Comparison of ENCODE assay signal across 30 cellular contexts in the genomic region with DNA sequence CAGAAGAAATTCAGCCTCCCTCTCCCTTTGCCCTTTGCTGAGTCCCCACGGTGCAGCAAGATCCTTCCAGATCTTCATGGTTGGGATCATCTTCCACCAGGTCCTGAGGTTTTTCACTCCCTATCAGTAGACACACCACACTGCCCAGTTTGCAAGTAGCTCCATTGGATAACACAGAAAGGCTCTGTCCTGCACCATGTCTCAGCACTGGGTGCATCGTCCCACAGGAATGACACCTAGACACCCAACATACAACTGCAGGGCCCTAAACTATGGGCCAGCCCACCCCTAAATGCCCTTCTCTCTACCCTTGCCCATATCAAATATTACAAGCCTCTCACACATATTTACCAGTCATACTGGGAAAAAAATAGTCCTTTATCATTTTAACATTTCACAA.
"Had no signal": no experiment of that assay in that cellular context is flagged by ENCODE, and none has a peak within 500 bp of the region (broad histone marks: within the 10 kb centered on the region; RNA-seq: fewer than 3 reads in every experiment).

No MANE protein-coding gene starts in this region.

- H3K4me1 ChIP-seq: breast epithelium, esophagus squamous epithelium, lower lobe of right lung, testis had no signal

- FAIRE-seq: frontal cortex, small intestine, urothelium cell line had no signal

- H3K27ac ChIP-seq: breast epithelium, epithelial cell of prostate, esophagus squamous epithelium, lower lobe of right lung, neutrophil, ovary, testis had no signal

- H3K9me3 Mint-ChIP-seq: activated T-cell treated with anti-CD3 and anti-CD28 coated beads, Interleukin-2, amount 50 U/mL, for 24 hours; nephron; T-helper 2 cell treated with Interferon-gamma antibody and Interleukin-4, amounts not matched to agents 5 μg/mL and 100 μg/mL, for 36 hours had no signal

- H3K4me3 ChIP-seq: breast epithelium, esophagus squamous epithelium, lower lobe of right lung, ovary, testis had no signal

- H3K9me3 ChIP-seq: breast epithelium, esophagus squamous epithelium, lower lobe of right lung, neutrophil, ovary, testis had no signal

- H3K27me3 Mint-ChIP-seq: activated T-cell treated with anti-CD3 and anti-CD28 coated beads, Interleukin-2, amount 50 U/mL, for 24 hours; progenitor cell of endocrine pancreas had no signal

- H3K4me3 Mint-ChIP-seq: activated T-cell treated with anti-CD3 and anti-CD28 coated beads, Interleukin-2, amount 50 U/mL, for 24 hours; nephron; T-helper 2 cell treated with Interferon-gamma antibody and Interleukin-4, amounts not matched to agents 5 μg/mL and 100 μg/mL, for 36 hours had no signal

- H3K36me3 ChIP-seq: breast epithelium, ovary had no signal

- H3K27ac Mint-ChIP-seq: activated T-cell treated with anti-CD3 and anti-CD28 coated beads, Interleukin-2, amount 50 U/mL, for 24 hours; nephron; progenitor cell of endocrine pancreas; T-helper 2 cell treated with Interferon-gamma antibody and Interleukin-4, amounts not matched to agents 5 μg/mL and 100 μg/mL, for 36 hours had no signal

- DNase-seq: activated CD4-positive, alpha-beta T cell treated with anti-CD3 and anti-CD28 coated beads for 48 hours; activated CD4-positive, alpha-beta T cell treated with anti-CD3 and anti-CD28 coated beads, Interleukin-2, amount 50 U/mL, for 48 hours; activated CD8-positive, alpha-beta memory T cell treated with anti-CD3 and anti-CD28 coated beads, Interleukin-2, amount 50 U/mL, for 48 hours; activated gamma-delta T cell treated with Interleukin-2 at 50 U/mL for 16 hours; activated naive CD4-positive, alpha-beta T cell treated with anti-CD3 and anti-CD28 coated beads, Interleukin-2, amount 50 U/mL, for 16 hours; activated T-cell treated with anti-CD3 and anti-CD28 coated beads, Interleukin-2, amount 50 U/mL, for 24 hours; amygdala; central memory CD4-positive, alpha-beta T cell; dermis blood vessel endothelial cell; effector CD4-positive, alpha-beta T cell; esophagus squamous epithelium; kidney glomerular epithelial cell; lower lobe of right lung; mesendoderm; ovary; retina; small intestine; stimulated activated CD4-positive, alpha-beta T cell treated with anti-CD3 and anti-CD28 coated beads, Interleukin-15, amount 100 ng/mL, for 24 hours; stimulated activated CD4-positive, alpha-beta T cell treated with anti-CD3 and anti-CD28 coated beads, Interleukin-2, amount 100 ng/mL, for 24 hours; stimulated activated naive CD8-positive, alpha-beta T cell treated with anti-CD3 and anti-CD28 coated beads, Interleukin-15, Interleukin-2, amounts not matched to agents 100 U/mL and 50 U/mL, for 24 hours; T-helper 1 cell; testis had no signal

- H3K27me3 ChIP-seq: breast epithelium, esophagus squamous epithelium, neutrophil, ovary, testis had no signal
